11 cellular contexts compared by ENCODE assay signal in genomic region chr5:134592141-134592746, GRCh38. TPM values are rescaled to one million over a fixed set of nuclear protein-coding genes. Genes with fewer than 3 reads are reported as not detected.
DNase-seq lines count a peak whose midpoint lies in the region; ATAC-seq, FAIRE-seq and TF ChIP-seq lines count a peak whose summit lies in the region.
"Had no signal": no experiment of that assay in that cellular context is flagged by ENCODE, and none has a peak within 500 bp of the region (broad histone marks: within the 10 kb centered on the region; RNA-seq: fewer than 3 reads in every experiment).

No MANE protein-coding gene starts in this region.

- TF ChIP-seq CTCF in WTC11 (IDR thresholded peaks at IDR 0.05): no peak

- H3K36me3 ChIP-seq in iPS-15b (ENCODE audit: control insufficient read depth, insufficient read depth, low read length): no peaks in the 10 kb centered on the region

- peak; percentile 50 for DNase-seq in activated CD8-positive, alpha-beta memory T cell treated with anti-CD3 and anti-CD28 coated beads, Interleukin-2, amount 50 U/mL, for 48 hours
- DNase-seq in activated CD8-positive, alpha-beta memory T cell treated with anti-CD3 and anti-CD28 coated beads, Interleukin-2, amount 10 ng/mL, durations not matched to agents 7 days and 5 days: no peak
- DNase-seq in WTC11 (ENCODE audit: low spot score): peak; percentile 56
- peak; percentile 20 for DNase-seq in urothelium cell line (ENCODE audit: low spot score)
- DNase-seq in SIG-M5 treated with dmso at 0.1 percent for 504 hours (lab: John Stamatoyannopoulos, UW; ENCODE audit: unreplicated experiment): no peak
- DNase-seq: activated B cell treated with CpG ODN at 0.5 μM for 24 hours; anterior cingulate cortex; stimulated activated naive CD8-positive, alpha-beta T cell treated with anti-CD3 and anti-CD28 coated beads, Interleukin-15, Interleukin-2, amounts not matched to agents 100 U/mL and 50 U/mL, for 24 hours had no signal

- no peaks in the 10 kb centered on the region for H3K27me3 Mint-ChIP-seq in activated CD8-positive, alpha-beta memory T cell treated with anti-CD3 and anti-CD28 coated beads, Interleukin-2, amount 10 ng/mL, durations not matched to agents 7 days and 5 days
- H3K27me3 Mint-ChIP-seq in WTC11 (ENCODE audit: low read depth): no peaks in the 10 kb centered on the region
- H3K27me3 Mint-ChIP-seq: activated B cell treated with CpG ODN at 0.5 μM for 24 hours had no signal

- no peak for ATAC-seq in activated CD8-positive, alpha-beta memory T cell treated with anti-CD3 and anti-CD28 coated beads, Interleukin-2, amount 10 ng/mL, durations not matched to agents 7 days and 5 days
- ATAC-seq in WTC11 (peak; percentile 97), HG03354 (IDR thresholded peaks at IDR 0.05; ENCODE audit: poor library complexity, severe bottlenecking, unreplicated experiment) (no peak), GM19328 (IDR thresholded peaks at IDR 0.05; ENCODE audit: unreplicated experiment) (no peak)
- ATAC-seq: stimulated activated naive CD8-positive, alpha-beta T cell treated with anti-CD3 and anti-CD28 coated beads, Interleukin-15, Interleukin-2, amounts not matched to agents 100 U/mL and 50 U/mL, for 24 hours had no signal

- no peaks in the 10 kb centered on the region for H3K9me3 Mint-ChIP-seq in activated CD8-positive, alpha-beta memory T cell treated with anti-CD3 and anti-CD28 coated beads, Interleukin-2, amount 10 ng/mL, durations not matched to agents 7 days and 5 days (ENCODE audit: low read depth)
- no peaks in the 10 kb centered on the region for H3K9me3 Mint-ChIP-seq in WTC11
- H3K9me3 Mint-ChIP-seq: activated B cell treated with CpG ODN at 0.5 μM for 24 hours had no signal

- H3K27ac Mint-ChIP-seq in activated CD8-positive, alpha-beta memory T cell treated with anti-CD3 and anti-CD28 coated beads, Interleukin-2, amount 10 ng/mL, durations not matched to agents 7 days and 5 days: no peak overlapping the region
- peak overlapping the region; percentile 94 for H3K27ac Mint-ChIP-seq in WTC11
- H3K27ac Mint-ChIP-seq: activated B cell treated with CpG ODN at 0.5 μM for 24 hours had no signal

- peaks cover 31% of the 10 kb centered on the region for H3K4me1 Mint-ChIP-seq in activated CD8-positive, alpha-beta memory T cell treated with anti-CD3 and anti-CD28 coated beads, Interleukin-2, amount 10 ng/mL, durations not matched to agents 7 days and 5 days
- H3K4me1 Mint-ChIP-seq in WTC11: peaks cover 38% of the 10 kb centered on the region
- H3K4me1 Mint-ChIP-seq: activated B cell treated with CpG ODN at 0.5 μM for 24 hours had no signal

- H3K4me3 ChIP-seq in iPS-15b (ENCODE audit: low read depth, low read length): peak overlapping the region; percentile 4

- H3K9me3 ChIP-seq in iPS-15b (ENCODE audit: control insufficient read depth, insufficient read depth, low read length): no peaks in the 10 kb centered on the region

- POLR2A ChIA-PET in WTC11 (lab: Charles Lee): interaction anchor here (0.6 to 1.6 kb wide), 4 partner anchors 34 to 220 kb away, joined by 3 to 7 read pairs (median 4); partner anchors contain the start of gene SEC24A

- no peak overlapping the region for H3K9ac ChIP-seq in iPS-15b (ENCODE audit: low read depth, low read length)

- FAIRE-seq in urothelium cell line (lab: Jason Lieb, UNC): no peak

- no peaks in the 10 kb centered on the region for H3K27me3 ChIP-seq in iPS-15b (ENCODE audit: control insufficient read depth, insufficient read depth, low read length)

- H3K4me1 ChIP-seq in iPS-15b (ENCODE audit: control insufficient read depth, insufficient read depth, low read length): peaks cover 29% of the 10 kb centered on the region

- H3K4me3 Mint-ChIP-seq in activated CD8-positive, alpha-beta memory T cell treated with anti-CD3 and anti-CD28 coated beads, Interleukin-2, amount 10 ng/mL, durations not matched to agents 7 days and 5 days: no peak overlapping the region
- H3K4me3 Mint-ChIP-seq in WTC11: peak overlapping the region; percentile 52
- H3K4me3 Mint-ChIP-seq: activated B cell treated with CpG ODN at 0.5 μM for 24 hours had no signal

- CTCF ChIA-PET in activated CD8-positive, alpha-beta memory T cell treated with anti-CD3 and anti-CD28 coated beads, Interleukin-2, amount 10 ng/mL, durations not matched to agents 7 days and 5 days (lab: Charles Lee): interaction anchor here (0.9 to 2.2 kb wide), 2 partner anchors 10 to 14 kb away, joined by 3 to 11 read pairs; no protein-coding TSS in a partner anchor
- CTCF ChIA-PET in WTC11 (lab: Charles Lee): interaction anchor here (0.9 to 1.7 kb wide), 8 partner anchors 8 to 553 kb away, joined by 3 to 8 read pairs (median 4); partner anchors contain the start of gene PCBD2

- H3K36me3 Mint-ChIP-seq in activated CD8-positive, alpha-beta memory T cell treated with anti-CD3 and anti-CD28 coated beads, Interleukin-2, amount 10 ng/mL, durations not matched to agents 7 days and 5 days: no peaks in the 10 kb centered on the region
- no peaks in the 10 kb centered on the region for H3K36me3 Mint-ChIP-seq in WTC11

TF ChIP-seq in WTC11, 78 proteins besides CTCF, POLR2A, EP300 and RAD21 (continues in another document):
- TF ChIP-seq FOXK1 (CRISPR knock-in tag; IDR thresholded peaks at IDR 0.05) (0 out of 2 replicates have a peak, but pooled peaks have one; percentile 44), MXD4 (CRISPR knock-in tag; IDR thresholded peaks at IDR 0.05; ENCODE audit: borderline replicate concordance) (no peak), USF1 (CRISPR knock-in tag; IDR thresholded peaks at IDR 0.05) (0 out of 2 replicates have a peak, but pooled peaks have one; percentile 24), ATF3 (CRISPR knock-in tag; conservative IDR thresholded peaks at IDR 0.05) (no peak), ZSCAN18 (CRISPR knock-in tag; IDR thresholded peaks at IDR 0.05) (no peak)
- TF ChIP-seq, protein P1, sequence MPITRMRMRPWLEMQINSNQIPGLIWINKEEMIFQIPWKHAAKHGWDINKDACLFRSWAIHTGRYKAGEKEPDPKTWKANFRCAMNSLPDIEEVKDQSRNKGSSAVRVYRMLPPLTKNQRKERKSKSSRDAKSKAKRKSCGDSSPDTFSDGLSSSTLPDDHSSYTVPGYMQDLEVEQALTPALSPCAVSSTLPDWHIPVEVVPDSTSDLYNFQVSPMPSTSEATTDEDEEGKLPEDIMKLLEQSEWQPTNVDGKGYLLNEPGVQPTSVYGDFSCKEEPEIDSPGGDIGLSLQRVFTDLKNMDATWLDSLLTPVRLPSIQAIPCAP (CRISPR knock-in tag; IDR thresholded peaks at IDR 0.05): no peak

RNA-seq across cellular contexts. Expression of gene SAR1B, which starts 40.4 kb away (rescaled TPM):
- 10 to 100 TPM; 41.1 to 61.8 TPM for total RNA-seq in activated CD8-positive, alpha-beta memory T cell treated with anti-CD3 and anti-CD28 coated beads, Interleukin-2, amount 10 ng/mL, durations not matched to agents 7 days and 5 days
- total RNA-seq in WTC11 (2021): 27.2 to 31.3 TPM (median 27.6 TPM) in 3 replicates

RNA-seq across cellular contexts. Expression of gene SEC24A, which starts 56.3 kb away (rescaled TPM):
- 10 to 100 TPM; 19.8 to 25.2 TPM for total RNA-seq in activated CD8-positive, alpha-beta memory T cell treated with anti-CD3 and anti-CD28 coated beads, Interleukin-2, amount 10 ng/mL, durations not matched to agents 7 days and 5 days
- total RNA-seq in WTC11 (2021): 25.0 to 30.5 TPM (median 27.5 TPM) in 3 replicates

Comparison
In these comparisons a context has a peak if more than half of its experiments do, and no peak if none do; other contexts are left out.
1. DNase-seq: peak in activated CD8-positive, alpha-beta memory T cell treated with anti-CD3 and anti-CD28 coated beads, Interleukin-2, amount 50 U/mL, for 48 hours (single experiment), WTC11 (single experiment) and urothelium cell line (single experiment); none in activated CD8-positive, alpha-beta memory T cell treated with anti-CD3 and anti-CD28 coated beads, Interleukin-2, amount 10 ng/mL, durations not matched to agents 7 days and 5 days (single experiment) and SIG-M5 treated with dmso at 0.1 percent for 504 hours (single experiment).